Comparison of ENCODE assay signal across 14 cellular contexts in genomic region chr10:71842424-71842823, GRCh38.
"Had no signal": no experiment of that assay in that cellular context is flagged by ENCODE, and none has a peak within 500 bp of the region (broad histone marks: within the 10 kb centered on the region; RNA-seq: fewer than 3 reads in every experiment).

No MANE protein-coding gene starts in this region.

- H3K27me3 Mint-ChIP-seq: naive thymus-derived CD8-positive, alpha-beta T cell; type B pancreatic cell had no signal

- ATAC-seq: activated CD4-positive, CD25-positive, alpha-beta regulatory T cell treated with anti-CD3 and anti-CD28 coated beads, Interleukin-2, amount 50 U/mL, for 24 hours; esophagus mucosa; left colon; naive thymus-derived CD8-positive, alpha-beta T cell had no signal

- H3K4me3 Mint-ChIP-seq: type B pancreatic cell had no signal

- H3K36me3 ChIP-seq: sigmoid colon had no signal

- H3K27me3 ChIP-seq: sigmoid colon had no signal

- H3K27ac Mint-ChIP-seq: type B pancreatic cell had no signal

- DNase-seq: activated CD4-positive, alpha-beta T cell treated with anti-CD3 and anti-CD28 coated beads, Interleukin-2, amount 50 U/mL, for 4 hours; activated naive CD4-positive, alpha-beta T cell treated with anti-CD3 and anti-CD28 coated beads, Interleukin-2, amount 50 U/mL, for 16 hours; activated T-cell treated with anti-CD3 and anti-CD28 coated beads, Interleukin-2, amount 50 U/mL, for 1 hour; amniotic stem cell; left colon; naive thymus-derived CD8-positive, alpha-beta T cell; sigmoid colon; stimulated activated CD4-positive, alpha-beta T cell treated with anti-CD3 and anti-CD28 coated beads, Interleukin-2, amount 100 ng/mL, for 24 hours; stimulated activated naive CD4-positive, alpha-beta T cell treated with Interleukin-2 at 50 U/mL for 16 hours; T-helper 2 cell had no signal

- H3K9me3 ChIP-seq: sigmoid colon had no signal

- H3K4me3 ChIP-seq: lung, sigmoid colon had no signal

- H3K36me3 Mint-ChIP-seq: type B pancreatic cell had no signal

- H3K9me3 Mint-ChIP-seq: naive thymus-derived CD8-positive, alpha-beta T cell; type B pancreatic cell had no signal
